19 cellular contexts compared by ENCODE assay signal in genomic region chr2:197871780-197872456, GRCh38.
DNase-seq lines count a peak whose midpoint lies in the region; ATAC-seq and TF ChIP-seq lines count a peak whose summit lies in the region.
"Had no signal": no experiment of that assay in that cellular context is flagged by ENCODE, and none has a peak within 500 bp of the region (broad histone marks: within the 10 kb centered on the region; RNA-seq: fewer than 3 reads in every experiment).

No MANE protein-coding gene starts in this region.

- no peaks in the 10 kb centered on the region for H3K79me2 ChIP-seq in PC-3 (ENCODE audit: low read length)

- intact Hi-C loops in heart left ventricle (cut with DNase I) = loop anchor here in 2 of 10 donors (10.0 kb wide), 2 partner anchors 47 to 57 kb away; no protein-coding TSS in a partner anchor
- intact Hi-C loops in left cardiac atrium (cut with DNase I) = no loop called here
- intact Hi-C loops in PC-3 (cut with micrococcal nuclease) = no loop called here

- no peaks in the 10 kb centered on the region for H3K27me3 ChIP-seq in heart left ventricle
- peaks cover 17% of the 10 kb centered on the region for H3K27me3 ChIP-seq in PC-3 (ENCODE audit: low read length)

- H3K4me3 Mint-ChIP-seq in T-helper 17 cell = no peak overlapping the region
- H3K4me3 Mint-ChIP-seq in progenitor cell of endocrine pancreas (ENCODE audit: low read depth) = no peak overlapping the region
- H3K4me3 Mint-ChIP-seq: activated CD4-positive, alpha-beta T cell treated with anti-CD3 and anti-CD28 coated beads, Interleukin-2, amount 10 ng/mL, durations not matched to agents 24 days and 14 days; central memory CD8-positive, alpha-beta T cell had no signal

- DNase-seq in heart left ventricle (no peak), left cardiac atrium (no peak), NCI-H1417 treated with DMSO at 0.1 percent for 48 hours (lab: John Stamatoyannopoulos, UW) (peak; percentile 22), T-helper 17 cell (no peak), progenitor cell of endocrine pancreas (ENCODE audit: low spot score, unreplicated experiment) (no peak), DMS79 treated with DMSO at 0.1 percent for 48 hours (lab: John Stamatoyannopoulos, UW) (no peak), PC-3 (no peak)
- no peak for DNase-seq in activated CD4-positive, CD25-positive, alpha-beta regulatory T cell treated with anti-CD3 and anti-CD28 coated beads, Interleukin-2, amount 50 U/mL, for 72 hours
- DNase-seq: activated CD4-positive, alpha-beta T cell treated with anti-CD3 and anti-CD28 coated beads, Interleukin-2, amount 10 ng/mL, durations not matched to agents 24 days and 14 days; activated effector memory CD4-positive, alpha-beta T cell treated with anti-CD3 and anti-CD28 coated beads, Interleukin-2, amount 50 U/mL, for 16 hours; amniotic stem cell; CD8-positive, alpha-beta memory T cell; effector memory CD4-positive, alpha-beta T cell; EL; NCI-H2171 treated with DMSO at 0.1 percent for 48 hours; retina had no signal

- no peaks in the 10 kb centered on the region for H3K9me3 ChIP-seq in heart left ventricle
- H3K9me3 ChIP-seq in T-helper 17 cell (ENCODE audit: control insufficient read depth, low read length, poor library complexity, severe bottlenecking) = no peaks in the 10 kb centered on the region
- H3K9me3 ChIP-seq in PC-3 (ENCODE audit: low read length) = no peaks in the 10 kb centered on the region
- H3K9me3 ChIP-seq: thoracic aorta had no signal

- CTCF ChIA-PET in PC-3 (lab: Charles Lee) = no interaction called here

- no peaks in the 10 kb centered on the region for H3K9me2 ChIP-seq in PC-3 (replicated peaks; ENCODE audit: low read length)

- no peaks in the 10 kb centered on the region for H3F3A ChIP-seq in PC-3 (ENCODE audit: low read length, unreplicated experiment)

- no peaks in the 10 kb centered on the region for H3K9me3 Mint-ChIP-seq in progenitor cell of endocrine pancreas (ENCODE audit: low read depth)
- H3K9me3 Mint-ChIP-seq: activated CD4-positive, alpha-beta T cell treated with anti-CD3 and anti-CD28 coated beads, Interleukin-2, amount 10 ng/mL, durations not matched to agents 24 days and 14 days; CD8-positive, alpha-beta memory T cell; central memory CD8-positive, alpha-beta T cell had no signal

- POLR2A ChIA-PET in PC-3 (lab: Charles Lee; ENCODE audit: unreplicated experiment) = no interaction called here

- H3K4me1 ChIP-seq in heart left ventricle = peaks cover 0 to 80% (median 40%) of the 10 kb centered on the region in 12 donors
- H3K4me1 ChIP-seq in PC-3 (ENCODE audit: insufficient read depth, low read length) = no peaks in the 10 kb centered on the region

- ATAC-seq in heart left ventricle = no peak
- ATAC-seq in left cardiac atrium = no peak
- no peak for ATAC-seq in T-helper 17 cell
- no peak for ATAC-seq in PC-3
- ATAC-seq: HCT116 had no signal

- H3K36me3 ChIP-seq in heart left ventricle (no peaks in the 10 kb centered on the region), PC-3 (ENCODE audit: low read depth, low read length) (no peaks in the 10 kb centered on the region)
- H3K36me3 ChIP-seq: thoracic aorta had no signal

- H3K27me3 Mint-ChIP-seq in T-helper 17 cell = no peaks in the 10 kb centered on the region
- H3K27me3 Mint-ChIP-seq in progenitor cell of endocrine pancreas = no peaks in the 10 kb centered on the region
- H3K27me3 Mint-ChIP-seq: activated CD4-positive, alpha-beta T cell treated with anti-CD3 and anti-CD28 coated beads, Interleukin-2, amount 10 ng/mL, durations not matched to agents 24 days and 14 days; central memory CD8-positive, alpha-beta T cell had no signal

- no TSS peak for BruUV-seq in PC-3 (replicated peaks; lab: Mats Ljungman, UMichigan)

- WGBS in heart left ventricle, 4 donors = 63 to 77% (median 70%) methylated on average over 3 of the region's 3 CpGs

- no peak overlapping the region for H2AFZ ChIP-seq in PC-3 (ENCODE audit: low read length)

- H3K27ac ChIP-seq in heart left ventricle = peak overlapping the region in 7 of 12 donors; percentile 2 to 37 (median 12)
- no peak overlapping the region for H3K27ac ChIP-seq in PC-3 (ENCODE audit: low read length)
- H3K27ac ChIP-seq: thoracic aorta had no signal

- H3K36me3 Mint-ChIP-seq in T-helper 17 cell (ENCODE audit: low read depth) (no peaks in the 10 kb centered on the region), progenitor cell of endocrine pancreas (ENCODE audit: insufficient read depth) (no peaks in the 10 kb centered on the region)
- H3K36me3 Mint-ChIP-seq: CD8-positive, alpha-beta memory T cell had no signal

- H3K4me1 Mint-ChIP-seq in T-helper 17 cell (peaks cover 37% of the 10 kb centered on the region), progenitor cell of endocrine pancreas (ENCODE audit: low read depth) (peaks cover 63% of the 10 kb centered on the region)

- TF ChIP-seq CTCF in heart left ventricle (IDR thresholded peaks at IDR 0.05) (no peak), progenitor cell of endocrine pancreas (IDR thresholded peaks at IDR 0.05; ENCODE audit: unreplicated experiment) (no peak), PC-3 (conservative IDR thresholded peaks at IDR 0.05; ENCODE audit: low read depth, low read length) (no peak)

- H3K4me3 ChIP-seq in heart left ventricle = no peak overlapping the region
- H3K4me3 ChIP-seq in PC-3 (ENCODE audit: low read length) = no peak overlapping the region
- H3K4me3 ChIP-seq: thoracic aorta had no signal

- TF ChIP-seq POLR2A in heart left ventricle (IDR thresholded peaks at IDR 0.05) = no peak

- H3K4me2 ChIP-seq in PC-3 (ENCODE audit: low read length) = no peak overlapping the region

- H4K20me1 ChIP-seq in PC-3 (ENCODE audit: low read length) = no peaks in the 10 kb centered on the region

- H3K27ac Mint-ChIP-seq in T-helper 17 cell = peak overlapping the region; percentile 95
- peak overlapping the region; percentile 79 for H3K27ac Mint-ChIP-seq in progenitor cell of endocrine pancreas
- H3K27ac Mint-ChIP-seq: activated CD4-positive, alpha-beta T cell treated with anti-CD3 and anti-CD28 coated beads, Interleukin-2, amount 10 ng/mL, durations not matched to agents 24 days and 14 days had no signal

- H3K9ac ChIP-seq in PC-3 (ENCODE audit: low read length) = no peak overlapping the region
